1 cellular context compared by ENCODE assay signal in the genomic region with DNA sequence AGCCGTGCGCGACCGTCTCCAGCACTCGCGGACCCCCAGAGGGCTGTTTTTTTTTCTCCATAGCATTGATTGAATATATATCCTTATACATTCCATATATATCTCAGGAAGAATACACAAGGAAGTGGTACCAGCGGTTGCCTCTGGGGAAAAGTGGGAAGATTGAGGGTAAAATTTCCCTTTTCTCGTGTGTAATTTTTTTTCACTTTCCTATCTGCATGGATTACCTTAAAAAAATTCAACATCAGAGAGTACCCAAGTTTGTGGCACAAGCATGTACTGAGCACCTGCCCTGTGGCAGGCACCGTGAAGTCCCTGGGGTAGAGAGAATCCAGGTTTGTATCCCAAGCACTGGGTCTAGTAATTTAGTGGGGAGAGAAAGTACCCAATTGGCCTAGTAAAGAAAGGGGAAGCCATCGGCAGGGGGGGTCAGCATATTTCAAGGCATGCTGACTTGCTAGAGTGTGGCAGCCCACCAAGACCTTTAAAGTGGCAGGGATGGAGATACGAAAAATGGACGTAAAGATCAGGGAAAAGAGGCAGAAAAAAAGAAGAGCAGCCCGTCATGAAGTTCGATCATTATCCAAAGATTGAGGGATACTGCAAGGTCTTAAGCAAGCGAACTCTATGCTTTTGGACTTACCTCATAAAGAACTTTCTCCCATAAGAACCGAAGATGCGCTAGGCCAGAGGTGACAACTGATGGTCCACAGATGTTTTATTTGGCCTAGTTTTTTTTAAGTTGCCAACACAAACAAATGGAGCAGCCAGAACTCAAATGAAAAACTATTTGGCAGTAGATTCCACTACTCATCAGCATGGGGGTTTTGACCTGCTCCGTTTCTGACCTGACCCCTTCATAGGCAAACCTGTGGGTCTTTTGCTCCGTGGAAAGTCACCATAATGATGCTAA.
TF ChIP-seq lines count a peak whose summit lies in the region.

No MANE protein-coding gene starts in this region.

TF ChIP-seq in K562, 482 proteins besides CTCF, POLR2A, EP300 and RAD21 (continued from another document and continues in another):
- TF ChIP-seq, protein P1, sequence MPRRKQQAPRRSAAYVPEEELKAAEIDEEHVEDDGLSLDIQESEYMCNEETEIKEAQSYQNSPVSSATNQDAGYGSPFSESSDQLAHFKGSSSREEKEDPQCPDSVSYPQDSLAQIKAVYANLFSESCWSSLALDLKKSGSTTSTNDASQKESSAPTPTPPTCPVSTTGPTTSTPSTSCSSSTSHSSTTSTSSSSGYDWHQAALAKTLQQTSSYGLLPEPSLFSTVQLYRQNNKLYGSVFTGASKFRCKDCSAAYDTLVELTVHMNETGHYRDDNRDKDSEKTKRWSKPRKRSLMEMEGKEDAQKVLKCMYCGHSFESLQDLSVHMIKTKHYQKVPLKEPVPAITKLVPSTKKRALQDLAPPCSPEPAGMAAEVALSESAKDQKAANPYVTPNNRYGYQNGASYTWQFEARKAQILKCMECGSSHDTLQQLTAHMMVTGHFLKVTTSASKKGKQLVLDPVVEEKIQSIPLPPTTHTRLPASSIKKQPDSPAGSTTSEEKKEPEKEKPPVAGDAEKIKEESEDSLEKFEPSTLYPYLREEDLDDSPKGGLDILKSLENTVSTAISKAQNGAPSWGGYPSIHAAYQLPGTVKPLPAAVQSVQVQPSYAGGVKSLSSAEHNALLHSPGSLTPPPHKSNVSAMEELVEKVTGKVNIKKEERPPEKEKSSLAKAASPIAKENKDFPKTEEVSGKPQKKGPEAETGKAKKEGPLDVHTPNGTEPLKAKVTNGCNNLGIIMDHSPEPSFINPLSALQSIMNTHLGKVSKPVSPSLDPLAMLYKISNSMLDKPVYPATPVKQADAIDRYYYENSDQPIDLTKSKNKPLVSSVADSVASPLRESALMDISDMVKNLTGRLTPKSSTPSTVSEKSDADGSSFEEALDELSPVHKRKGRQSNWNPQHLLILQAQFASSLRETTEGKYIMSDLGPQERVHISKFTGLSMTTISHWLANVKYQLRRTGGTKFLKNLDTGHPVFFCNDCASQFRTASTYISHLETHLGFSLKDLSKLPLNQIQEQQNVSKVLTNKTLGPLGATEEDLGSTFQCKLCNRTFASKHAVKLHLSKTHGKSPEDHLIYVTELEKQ (CRISPR knock-in tag; IDR thresholded peaks at IDR 0.05): no peak
- TF ChIP-seq BCOR (IDR thresholded peaks at IDR 0.05) (no peak), FOSL1 (tag; conservative IDR thresholded peaks at IDR 0.05) (no peak), TBL1XR1 (IDR thresholded peaks at IDR 0.05; ENCODE audit: low read length in 2 of 2) (peak in 1 of 2 experiments; percentile 44; a peak in 1 of 4 replicates), YY1 (IDR thresholded peaks at IDR 0.05; ENCODE audit: borderline replicate concordance in 1 of 3, control insufficient read depth in 1 of 3, extremely low read depth in 1 of 3, insufficient read depth in 3 of 3, insufficient read length in 1 of 3, insufficient replicate concordance in 2 of 3, low read depth in 1 of 3, low read length in 2 of 3) (peak in 1 of 3 experiments; percentile 18), CHCHD3 (CRISPR knock-in tag; IDR thresholded peaks at IDR 0.05) (no peak), HSF4 (CRISPR knock-in tag; IDR thresholded peaks at IDR 0.05; ENCODE audit: borderline replicate concordance) (no peak), GATA2 (CRISPR knock-in tag; IDR thresholded peaks at IDR 0.05) (no peak), ZEB2 (IDR thresholded peaks at IDR 0.05) (no peak), NR1H2 (CRISPR knock-in tag; IDR thresholded peaks at IDR 0.05) (0 out of 2 replicates have a peak, but pooled peaks have one; percentile 39), SRF (CRISPR knock-in tag; IDR thresholded peaks at IDR 0.05) (0 out of 4 replicates have a peak, but pooled peaks of 1 of the 2 experiments have one; percentile 5), MIER1 (IDR thresholded peaks at IDR 0.05; ENCODE audit: low read depth) (no peak), ZNF316 (IDR thresholded peaks at IDR 0.05) (peak; percentile 25; the same call in 1 of the 2 replicates), DDX20 (tag; IDR thresholded peaks at IDR 0.05; ENCODE audit: low read depth) (no peak), SMARCA4 (IDR thresholded peaks at IDR 0.05) (no peak), RBM15 (IDR thresholded peaks at IDR 0.05; ENCODE audit: insufficient read depth, low read length) (no peak), SRSF7 (optimal IDR thresholded peaks at IDR 0.05; ENCODE audit: low read depth, low read length) (no peak), RAD51 (IDR thresholded peaks at IDR 0.05; ENCODE audit: borderline replicate concordance, low read depth) (no peak; the same call in 1 of the 2 replicates), SAFB2 (IDR thresholded peaks at IDR 0.05; ENCODE audit: borderline replicate concordance, low read depth, low read length, severe bottlenecking) (no peak), ZNF584 (CRISPR knock-in tag; IDR thresholded peaks at IDR 0.05; ENCODE audit: low read depth) (0 out of 2 replicates have a peak, but pooled peaks have one; percentile 55), HEY1 (CRISPR knock-in tag; IDR thresholded peaks at IDR 0.05; ENCODE audit: borderline replicate concordance) (no peak), STAG1 (CRISPR knock-in tag; IDR thresholded peaks at IDR 0.05; ENCODE audit: borderline replicate concordance) (no peak), U2AF1 (optimal IDR thresholded peaks at IDR 0.05; ENCODE audit: low read depth, low read length) (no peak), HDAC1 (IDR thresholded peaks at IDR 0.05) (peak in 1 of 2 experiments; percentile 30; a peak in 1 of 4 replicates), HCFC1 (IDR thresholded peaks at IDR 0.05; ENCODE audit: low read depth, low read length) (no peak), ZNF143 (CRISPR knock-in tag; IDR thresholded peaks at IDR 0.05) (no peak), BACH1 (tag; IDR thresholded peaks at IDR 0.05) (0 out of 2 replicates have a peak, but pooled peaks have one; percentile 28), FUS (optimal IDR thresholded peaks at IDR 0.05; ENCODE audit: low read depth, low read length) (no peak), ZNF12 (CRISPR knock-in tag; IDR thresholded peaks at IDR 0.05) (no peak), ZNF282 (CRISPR knock-in tag; IDR thresholded peaks at IDR 0.05) (no peak)
- TF ChIP-seq, protein P2, sequence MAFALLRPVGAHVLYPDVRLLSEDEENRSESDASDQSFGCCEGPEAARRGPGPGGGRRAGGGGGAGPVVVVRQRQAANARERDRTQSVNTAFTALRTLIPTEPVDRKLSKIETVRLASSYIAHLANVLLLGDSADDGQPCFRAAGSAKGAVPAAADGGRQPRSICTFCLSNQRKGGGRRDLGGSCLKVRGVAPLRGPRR (CRISPR knock-in tag; IDR thresholded peaks at IDR 0.05): no peak
- TF ChIP-seq, protein P3, sequence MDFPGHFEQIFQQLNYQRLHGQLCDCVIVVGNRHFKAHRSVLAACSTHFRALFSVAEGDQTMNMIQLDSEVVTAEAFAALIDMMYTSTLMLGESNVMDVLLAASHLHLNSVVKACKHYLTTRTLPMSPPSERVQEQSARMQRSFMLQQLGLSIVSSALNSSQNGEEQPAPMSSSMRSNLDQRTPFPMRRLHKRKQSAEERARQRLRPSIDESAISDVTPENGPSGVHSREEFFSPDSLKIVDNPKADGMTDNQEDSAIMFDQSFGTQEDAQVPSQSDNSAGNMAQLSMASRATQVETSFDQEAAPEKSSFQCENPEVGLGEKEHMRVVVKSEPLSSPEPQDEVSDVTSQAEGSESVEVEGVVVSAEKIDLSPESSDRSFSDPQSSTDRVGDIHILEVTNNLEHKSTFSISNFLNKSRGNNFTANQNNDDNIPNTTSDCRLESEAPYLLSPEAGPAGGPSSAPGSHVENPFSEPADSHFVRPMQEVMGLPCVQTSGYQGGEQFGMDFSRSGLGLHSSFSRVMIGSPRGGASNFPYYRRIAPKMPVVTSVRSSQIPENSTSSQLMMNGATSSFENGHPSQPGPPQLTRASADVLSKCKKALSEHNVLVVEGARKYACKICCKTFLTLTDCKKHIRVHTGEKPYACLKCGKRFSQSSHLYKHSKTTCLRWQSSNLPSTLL (IDR thresholded peaks at IDR 0.05): no peak
- TF ChIP-seq, protein P4, sequence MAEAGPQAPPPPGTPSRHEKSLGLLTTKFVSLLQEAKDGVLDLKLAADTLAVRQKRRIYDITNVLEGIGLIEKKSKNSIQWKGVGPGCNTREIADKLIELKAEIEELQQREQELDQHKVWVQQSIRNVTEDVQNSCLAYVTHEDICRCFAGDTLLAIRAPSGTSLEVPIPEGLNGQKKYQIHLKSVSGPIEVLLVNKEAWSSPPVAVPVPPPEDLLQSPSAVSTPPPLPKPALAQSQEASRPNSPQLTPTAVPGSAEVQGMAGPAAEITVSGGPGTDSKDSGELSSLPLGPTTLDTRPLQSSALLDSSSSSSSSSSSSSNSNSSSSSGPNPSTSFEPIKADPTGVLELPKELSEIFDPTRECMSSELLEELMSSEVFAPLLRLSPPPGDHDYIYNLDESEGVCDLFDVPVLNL (CRISPR knock-in tag; IDR thresholded peaks at IDR 0.05; ENCODE audit: low read depth): no peak
- TF ChIP-seq, protein P5, sequence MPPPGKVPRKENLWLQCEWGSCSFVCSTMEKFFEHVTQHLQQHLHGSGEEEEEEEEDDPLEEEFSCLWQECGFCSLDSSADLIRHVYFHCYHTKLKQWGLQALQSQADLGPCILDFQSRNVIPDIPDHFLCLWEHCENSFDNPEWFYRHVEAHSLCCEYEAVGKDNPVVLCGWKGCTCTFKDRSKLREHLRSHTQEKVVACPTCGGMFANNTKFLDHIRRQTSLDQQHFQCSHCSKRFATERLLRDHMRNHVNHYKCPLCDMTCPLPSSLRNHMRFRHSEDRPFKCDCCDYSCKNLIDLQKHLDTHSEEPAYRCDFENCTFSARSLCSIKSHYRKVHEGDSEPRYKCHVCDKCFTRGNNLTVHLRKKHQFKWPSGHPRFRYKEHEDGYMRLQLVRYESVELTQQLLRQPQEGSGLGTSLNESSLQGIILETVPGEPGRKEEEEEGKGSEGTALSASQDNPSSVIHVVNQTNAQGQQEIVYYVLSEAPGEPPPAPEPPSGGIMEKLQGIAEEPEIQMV (tag; conservative IDR thresholded peaks at IDR 0.05; ENCODE audit: low read depth): no peak
- TF ChIP-seq, protein P6, sequence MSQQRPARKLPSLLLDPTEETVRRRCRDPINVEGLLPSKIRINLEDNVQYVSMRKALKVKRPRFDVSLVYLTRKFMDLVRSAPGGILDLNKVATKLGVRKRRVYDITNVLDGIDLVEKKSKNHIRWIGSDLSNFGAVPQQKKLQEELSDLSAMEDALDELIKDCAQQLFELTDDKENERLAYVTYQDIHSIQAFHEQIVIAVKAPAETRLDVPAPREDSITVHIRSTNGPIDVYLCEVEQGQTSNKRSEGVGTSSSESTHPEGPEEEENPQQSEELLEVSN (IDR thresholded peaks at IDR 0.05; ENCODE audit: borderline replicate concordance in 1 of 2, extremely low read depth in 1 of 2, insufficient read depth in 1 of 2, insufficient read length in 1 of 2, low read depth in 1 of 2, low read length in 1 of 2, poor library complexity in 1 of 2, severe bottlenecking in 1 of 2): no peak
- TF ChIP-seq, protein P7, sequence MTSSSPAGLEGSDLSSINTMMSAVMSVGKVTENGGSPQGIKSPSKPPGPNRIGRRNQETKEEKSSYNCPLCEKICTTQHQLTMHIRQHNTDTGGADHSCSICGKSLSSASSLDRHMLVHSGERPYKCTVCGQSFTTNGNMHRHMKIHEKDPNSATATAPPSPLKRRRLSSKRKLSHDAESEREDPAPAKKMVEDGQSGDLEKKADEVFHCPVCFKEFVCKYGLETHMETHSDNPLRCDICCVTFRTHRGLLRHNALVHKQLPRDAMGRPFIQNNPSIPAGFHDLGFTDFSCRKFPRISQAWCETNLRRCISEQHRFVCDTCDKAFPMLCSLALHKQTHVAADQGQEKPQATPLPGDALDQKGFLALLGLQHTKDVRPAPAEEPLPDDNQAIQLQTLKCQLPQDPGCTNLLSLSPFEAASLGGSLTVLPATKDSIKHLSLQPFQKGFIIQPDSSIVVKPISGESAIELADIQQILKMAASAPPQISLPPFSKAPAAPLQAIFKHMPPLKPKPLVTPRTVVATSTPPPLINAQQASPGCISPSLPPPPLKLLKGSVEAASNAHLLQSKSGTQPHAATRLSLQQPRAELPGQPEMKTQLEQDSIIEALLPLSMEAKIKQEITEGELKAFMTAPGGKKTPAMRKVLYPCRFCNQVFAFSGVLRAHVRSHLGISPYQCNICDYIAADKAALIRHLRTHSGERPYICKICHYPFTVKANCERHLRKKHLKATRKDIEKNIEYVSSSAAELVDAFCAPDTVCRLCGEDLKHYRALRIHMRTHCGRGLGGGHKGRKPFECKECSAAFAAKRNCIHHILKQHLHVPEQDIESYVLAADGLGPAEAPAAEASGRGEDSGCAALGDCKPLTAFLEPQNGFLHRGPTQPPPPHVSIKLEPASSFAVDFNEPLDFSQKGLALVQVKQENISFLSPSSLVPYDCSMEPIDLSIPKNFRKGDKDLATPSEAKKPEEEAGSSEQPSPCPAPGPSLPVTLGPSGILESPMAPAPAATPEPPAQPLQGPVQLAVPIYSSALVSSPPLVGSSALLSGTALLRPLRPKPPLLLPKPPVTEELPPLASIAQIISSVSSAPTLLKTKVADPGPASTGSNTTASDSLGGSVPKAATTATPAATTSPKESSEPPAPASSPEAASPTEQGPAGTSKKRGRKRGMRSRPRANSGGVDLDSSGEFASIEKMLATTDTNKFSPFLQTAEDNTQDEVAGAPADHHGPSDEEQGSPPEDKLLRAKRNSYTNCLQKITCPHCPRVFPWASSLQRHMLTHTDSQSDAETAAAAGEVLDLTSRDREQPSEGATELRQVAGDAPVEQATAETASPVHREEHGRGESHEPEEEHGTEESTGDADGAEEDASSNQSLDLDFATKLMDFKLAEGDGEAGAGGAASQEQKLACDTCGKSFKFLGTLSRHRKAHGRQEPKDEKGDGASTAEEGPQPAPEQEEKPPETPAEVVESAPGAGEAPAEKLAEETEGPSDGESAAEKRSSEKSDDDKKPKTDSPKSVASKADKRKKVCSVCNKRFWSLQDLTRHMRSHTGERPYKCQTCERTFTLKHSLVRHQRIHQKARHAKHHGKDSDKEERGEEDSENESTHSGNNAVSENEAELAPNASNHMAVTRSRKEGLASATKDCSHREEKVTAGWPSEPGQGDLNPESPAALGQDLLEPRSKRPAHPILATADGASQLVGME (CRISPR knock-in tag; IDR thresholded peaks at IDR 0.05): no peak
